Comparison of ENCODE assay signal across 27 cellular contexts in genomic region chr12:69872804-69873203, GRCh38. TPM values are rescaled to one million over a fixed set of nuclear protein-coding genes. Genes with fewer than 3 reads are reported as not detected.
DNase-seq lines count a peak whose midpoint lies in the region; ATAC-seq, FAIRE-seq and TF ChIP-seq lines count a peak whose summit lies in the region.
"Had no signal": no experiment of that assay in that cellular context is flagged by ENCODE, and none has a peak within 500 bp of the region (broad histone marks: within the 10 kb centered on the region; RNA-seq: fewer than 3 reads in every experiment).

No MANE protein-coding gene starts in this region.

- H3K4me1 Mint-ChIP-seq in activated naive CD8-positive, alpha-beta T cell treated with anti-CD3 and anti-CD28 coated beads, Interleukin-2, amount 50 U/mL, for 24 hours: no peaks in the 10 kb centered on the region
- H3K4me1 Mint-ChIP-seq: endodermal cell, nephron progenitor cell had no signal

- H3K9me1 ChIP-seq in IMR-90 (ENCODE audit: insufficient read depth, low read length): 0 out of 2 replicates have a peak, but pooled peaks cover 2% of the 10 kb centered on the region

- H3K23ac ChIP-seq in IMR-90 (ENCODE audit: low read depth, low read length): no peak overlapping the region

- H4K91ac ChIP-seq in IMR-90 (ENCODE audit: insufficient read depth, low read depth, low read length): no peak overlapping the region

- in situ Hi-C loops in IMR-90 (cut with MboI; ENCODE audit: low sequenced_read_pairs): no loop called here

- no peak overlapping the region for H3K4me2 ChIP-seq in IMR-90 (ENCODE audit: low read depth, low read length)
- H3K4me2 ChIP-seq: smooth muscle cell had no signal

- no CpG with 5 or more reads among the region's 3 CpGs for WGBS in IMR-90 (ENCODE audit: extremely low coverage in 2 of 2, insufficient read length in 1 of 2), 2 experiments

- H3K27me3 Mint-ChIP-seq in activated naive CD8-positive, alpha-beta T cell treated with anti-CD3 and anti-CD28 coated beads, Interleukin-2, amount 50 U/mL, for 24 hours: peaks cover 14% of the 10 kb centered on the region

- POLR2A ChIA-PET in A673 (lab: Charles Lee; ENCODE audit: low non-redundant PET): no interaction called here
- POLR2A ChIA-PET in IMR-90 (lab: Charles Lee; ENCODE audit: unreplicated experiment): no interaction called here

- TF ChIP-seq CTCF in A673 (conservative IDR thresholded peaks at IDR 0.05; ENCODE audit: low read depth, low read length): no peak
- TF ChIP-seq CTCF in IMR-90 (conservative IDR thresholded peaks at IDR 0.05; ENCODE audit: low read depth, low read length): no peak
- no peak for TF ChIP-seq CTCF in bronchial epithelial cell (IDR thresholded peaks at IDR 0.05; ENCODE audit: insufficient read depth, low read length, severe bottlenecking)
- TF ChIP-seq CTCF in foreskin fibroblast (IDR thresholded peaks at IDR 0.05; ENCODE audit: low read depth, low read length): no peak

- H3K14ac ChIP-seq in IMR-90 (replicated peaks; ENCODE audit: low read depth, low read length): no peak overlapping the region

- CTCF ChIA-PET in A673 (lab: Charles Lee) (no interaction called here), IMR-90 (lab: Yijun Ruan, JAX) (no interaction called here)

- intact Hi-C loops in A673 (cut with micrococcal nuclease; ENCODE audit: unreplicated experiment): no loop called here
- intact Hi-C loops in IMR-90 (cut with micrococcal nuclease): no loop called here

- no peaks in the 10 kb centered on the region for H4K20me1 ChIP-seq in IMR-90 (ENCODE audit: insufficient read depth, low read length)

- H3K4me3 ChIP-seq in A673 (ENCODE audit: low read depth, low read length, poor library complexity, severe bottlenecking): no peak overlapping the region
- no peak overlapping the region for H3K4me3 ChIP-seq in IMR-90 (ENCODE audit: insufficient read depth, low read depth, low read length)
- no peak overlapping the region for H3K4me3 ChIP-seq in bronchial epithelial cell (ENCODE audit: low read depth, low read length)
- H3K4me3 ChIP-seq in foreskin fibroblast (ENCODE audit: low read depth in 1 of 2, low read length in 2 of 2): no peak overlapping the region
- H3K4me3 ChIP-seq: ovary, Peyer's patch, SJSA1, smooth muscle cell, tibial nerve had no signal

- H2AK9ac ChIP-seq in IMR-90 (replicated peaks; ENCODE audit: low read depth, low read length, poor library complexity): no peak overlapping the region

- dilution Hi-C loops in IMR-90 (cut with HindIII; ENCODE audit: low sequenced_read_pairs, unreplicated experiment): no loop called here

- no peak for FAIRE-seq in bronchial epithelial cell (lab: Jason Lieb, UNC)

- H2BK20ac ChIP-seq in IMR-90 (ENCODE audit: low read depth, low read length): no peak overlapping the region

- no peaks in the 10 kb centered on the region for H3K9me3 ChIP-seq in A673 (ENCODE audit: low read depth, low read length, poor library complexity, severe bottlenecking)
- no peaks in the 10 kb centered on the region for H3K9me3 ChIP-seq in IMR-90 (ENCODE audit: control insufficient read depth, insufficient read depth, low read length)
- H3K9me3 ChIP-seq: ovary, Peyer's patch, SJSA1, tibial nerve had no signal

- H3K9ac ChIP-seq in IMR-90 (ENCODE audit: low read depth, low read length): no peak overlapping the region

- no peak overlapping the region for H3K56ac ChIP-seq in IMR-90 (ENCODE audit: extremely low read depth, insufficient read depth, low read length)

- TF ChIP-seq POLR2A in IMR-90 (IDR thresholded peaks at IDR 0.05; ENCODE audit: low read depth, low read length): no peak

- H2AFZ ChIP-seq in IMR-90 (replicated peaks; ENCODE audit: low read length, poor library complexity): no peak overlapping the region

- H2AK5ac ChIP-seq in IMR-90 (ENCODE audit: low read depth, low read length): no peak overlapping the region

- DNase-seq in A673 (ENCODE audit: low spot score) (peak; percentile 26), IMR-90 (peak; percentile 5), bronchial epithelial cell (ENCODE audit: low read depth) (peak; percentile 74), foreskin fibroblast (peak; percentile 3 to 48), hepatic stellate cell (ENCODE audit: low spot score) (no peak), NCI-H1436 treated with DMSO at 0.1 percent for 48 hours (lab: John Stamatoyannopoulos, UW) (no peak)
- no peak for DNase-seq in activated naive CD8-positive, alpha-beta T cell treated with anti-CD3 and anti-CD28 coated beads, Interleukin-2, amount 50 U/mL, for 24 hours
- DNase-seq: activated CD4-positive, alpha-beta T cell treated with anti-CD3 and anti-CD28 coated beads, Interleukin-2, amount 50 U/mL, for 48 hours; activated naive CD4-positive, alpha-beta T cell treated with anti-CD3 and anti-CD28 coated beads, Interleukin-2, amount 50 U/mL, for 16 hours; anterior cingulate cortex; C1 segment of cervical spinal cord; caudate nucleus; DMS79; endodermal cell; Kasumi-1; NCI-H1048; NCI-H187 treated with DMSO at 0.1 percent for 48 hours; NCI-H526 treated with DMSO at 0.1 percent for 48 hours; nephron progenitor cell; ovary; Peyer's patch; retina had no signal

- H3K18ac ChIP-seq in IMR-90 (ENCODE audit: low read depth, low read length): no peak overlapping the region

- no peaks in the 10 kb centered on the region for H3K36me3 ChIP-seq in A673 (ENCODE audit: insufficient read depth, low read length, poor library complexity, severe bottlenecking)
- no peaks in the 10 kb centered on the region for H3K36me3 ChIP-seq in IMR-90 (ENCODE audit: control insufficient read depth, insufficient read depth, low read length)
- H3K36me3 ChIP-seq in bronchial epithelial cell (ENCODE audit: control insufficient read depth, insufficient read depth, low read length): no peaks in the 10 kb centered on the region
- H3K36me3 ChIP-seq: ovary, Peyer's patch, SJSA1, tibial nerve had no signal

- no peak overlapping the region for H3K4ac ChIP-seq in IMR-90 (ENCODE audit: low read depth, low read length)

- H3K27ac Mint-ChIP-seq in activated naive CD8-positive, alpha-beta T cell treated with anti-CD3 and anti-CD28 coated beads, Interleukin-2, amount 50 U/mL, for 24 hours: no peak overlapping the region
- H3K27ac Mint-ChIP-seq: dendritic cell treated with granulocyte-macrophage colony-stimulating factor and Interleukin-4, amounts not matched to agents 40 ng/mL and 50 ng/mL, for 4 days; endodermal cell; nephron progenitor cell had no signal

- H3K36me3 Mint-ChIP-seq in activated naive CD8-positive, alpha-beta T cell treated with anti-CD3 and anti-CD28 coated beads, Interleukin-2, amount 50 U/mL, for 24 hours (ENCODE audit: low read depth): no peaks in the 10 kb centered on the region

- no peaks in the 10 kb centered on the region for H3K9me3 Mint-ChIP-seq in activated naive CD8-positive, alpha-beta T cell treated with anti-CD3 and anti-CD28 coated beads, Interleukin-2, amount 50 U/mL, for 24 hours
- H3K9me3 Mint-ChIP-seq: dendritic cell treated with granulocyte-macrophage colony-stimulating factor and Interleukin-4, amounts not matched to agents 40 ng/mL and 50 ng/mL, for 4 days; endodermal cell; nephron progenitor cell had no signal

- no peak overlapping the region for H4K8ac ChIP-seq in IMR-90 (ENCODE audit: low read depth in 2 of 2, low read length in 2 of 2)

- H3K4me3 Mint-ChIP-seq in activated naive CD8-positive, alpha-beta T cell treated with anti-CD3 and anti-CD28 coated beads, Interleukin-2, amount 50 U/mL, for 24 hours: no peak overlapping the region
- H3K4me3 Mint-ChIP-seq: dendritic cell treated with granulocyte-macrophage colony-stimulating factor and Interleukin-4, amounts not matched to agents 40 ng/mL and 50 ng/mL, for 4 days; endodermal cell; nephron progenitor cell had no signal

- H3K79me1 ChIP-seq in IMR-90 (ENCODE audit: low read depth in 1 of 2, low read length in 2 of 2): no peaks in the 10 kb centered on the region

- H3K27me3 ChIP-seq in A673 (replicated peaks; ENCODE audit: insufficient read depth, low read depth, low read length, poor library complexity): no peaks in the 10 kb centered on the region
- H3K27me3 ChIP-seq in IMR-90 (ENCODE audit: control insufficient read depth, insufficient read depth, low read length): peaks cover 4% of the 10 kb centered on the region; the same call in 1 of the 2 replicates
- no peaks in the 10 kb centered on the region for H3K27me3 ChIP-seq in bronchial epithelial cell (ENCODE audit: control insufficient read depth, insufficient read depth, low read length)
- H3K27me3 ChIP-seq: ovary, Peyer's patch, SJSA1, tibial nerve had no signal

- TF ChIP-seq RAD21 in IMR-90 (IDR thresholded peaks at IDR 0.05; ENCODE audit: low read length): no peak

- peaks cover 4% of the 10 kb centered on the region for H3K4me1 ChIP-seq in A673 (ENCODE audit: insufficient read depth, low read length, poor library complexity, severe bottlenecking)
- no peaks in the 10 kb centered on the region for H3K4me1 ChIP-seq in IMR-90 (ENCODE audit: control insufficient read depth, insufficient read depth, low read length)
- H3K4me1 ChIP-seq: Peyer's patch, SJSA1 had no signal

- no peak overlapping the region for H2BK15ac ChIP-seq in IMR-90 (ENCODE audit: low read depth, low read length)

- H2BK5ac ChIP-seq in IMR-90 (ENCODE audit: low read depth, low read length, poor library complexity, severe bottlenecking): no peak overlapping the region

- ATAC-seq in IMR-90 (ENCODE audit: low read depth): no peak
- ATAC-seq in activated naive CD8-positive, alpha-beta T cell treated with anti-CD3 and anti-CD28 coated beads, Interleukin-2, amount 50 U/mL, for 24 hours: no peak
- ATAC-seq: activated CD4-positive, CD25-positive, alpha-beta regulatory T cell treated with anti-CD3 and anti-CD28 coated beads, Interleukin-2, amount 50 U/mL, for 24 hours had no signal

- no peak overlapping the region for H3K27ac ChIP-seq in A673 (ENCODE audit: low read depth, low read length, poor library complexity, severe bottlenecking)
- H3K27ac ChIP-seq in IMR-90 (ENCODE audit: insufficient read depth, low read length): no peak overlapping the region
- H3K27ac ChIP-seq: ovary, Peyer's patch, SJSA1, tibial nerve had no signal

- H4K5ac ChIP-seq in IMR-90 (ENCODE audit: low read depth, low read length): no peak overlapping the region

- BruUV-seq in A673 (replicated peaks; lab: Mats Ljungman, UMichigan): no TSS peak
- no TSS peak for BruUV-seq in IMR-90 (replicated peaks; lab: Mats Ljungman, UMichigan)

- H2BK120ac ChIP-seq in IMR-90 (ENCODE audit: low read depth, low read length): no peak overlapping the region

TF ChIP-seq in IMR-90, 13 proteins besides CTCF, POLR2A, EP300 and RAD21 (continues in another document):
- TF ChIP-seq USF2 (IDR thresholded peaks at IDR 0.05; ENCODE audit: low read depth, low read length): no peak

RNA-seq across cellular contexts. Expression of gene MYRFL, which starts 47.8 kb away (rescaled TPM):
- not detected in 2 replicates for total RNA-seq in A673 (2021)
- total RNA-seq in IMR-90 (2012; rRNA removed): not detected in 2 replicates
- polyA plus RNA-seq in IMR-90 (2012; rRNA removed): not detected in 2 replicates
- not detected in 2 replicates for polyA plus RNA-seq in IMR-90 (2012; cell fraction: cytosol; rRNA removed)
- not detected in 2 replicates for polyA plus RNA-seq in IMR-90 (2012; cell fraction: nucleus; rRNA removed; ENCODE audit: low replicate concordance)
- total RNA-seq in bronchial epithelial cell: 0.26 and 0.51 TPM in 2 replicates
- total RNA-seq: SJSA1, smooth muscle cell had no signal
- polyA plus RNA-seq: smooth muscle cell had no signal

Comparison
In these comparisons a context has a peak if more than half of its experiments do, and no peak if none do; other contexts are left out.
1. DNase-seq: peak in A673 (single experiment), IMR-90 (single experiment), bronchial epithelial cell (single experiment) and foreskin fibroblast (2 of 2); none in hepatic stellate cell (single experiment), NCI-H1436 treated with DMSO at 0.1 percent for 48 hours (single experiment) and activated naive CD8-positive, alpha-beta T cell treated with anti-CD3 and anti-CD28 coated beads, Interleukin-2, amount 50 U/mL, for 24 hours (single experiment).